8 cellular contexts compared by ENCODE assay signal in genomic region chr1:6235302-6235680, GRCh38. TPM values are rescaled to one million over a fixed set of nuclear protein-coding genes. Genes with fewer than 3 reads are reported as not detected.
A peak's percentile ranks its signal among the peaks of the same experiment; 100 is the strongest.
DNase-seq lines count a peak whose midpoint lies in the region; ATAC-seq, FAIRE-seq and TF ChIP-seq lines count a peak whose summit lies in the region.

No MANE protein-coding gene starts in this region.

- POLR2A ChIA-PET in H1 (lab: Charles Lee; ENCODE audit: partially characterized antibody), result interaction anchor here (1.0 to 6.9 kb wide), 12 partner anchors 8 to 186 kb away, joined by 3 to 78 read pairs (median 6); partner anchors contain the start of genes HES3 and RNF207

- 0 out of 2 replicates have a peak, but pooled peaks cover 5% of the 10 kb centered on the region for H3K23me2 ChIP-seq in H1 (ENCODE audit: low read depth, low read length)

- ATAC-seq in GM21390 (IDR thresholded peaks at IDR 0.05; ENCODE audit: unreplicated experiment), result peak; percentile 26
- ATAC-seq in GM19328 (IDR thresholded peaks at IDR 0.05; ENCODE audit: unreplicated experiment), result no peak

- DNase-seq in AG09309 (ENCODE audit: low read depth), result no peak
- no peak for DNase-seq in NT2/D1 (ENCODE audit: low read depth, low spot score)
- DNase-seq in H1 (ENCODE audit: low read depth in 1 of 2, low spot score in 2 of 2), result no peak
- no peak for DNase-seq in cerebellar cortex (ENCODE audit: low spot score)
- DNase-seq in DMS79 treated with DMSO at 0.1 percent for 48 hours (lab: John Stamatoyannopoulos, UW), result no peak

- peak overlapping the region; percentile 83 for H3K9ac ChIP-seq in NT2/D1 (ENCODE audit: insufficient read length, low read depth)
- H3K9ac ChIP-seq in H1 (replicated peaks in 1 of 4; ENCODE audit: extremely low read depth in 1 of 4, low read depth in 3 of 4, low read length in 3 of 4), result peak overlapping the region; percentile 91 to 100 (median 96)

- H4K5ac ChIP-seq in H1 (ENCODE audit: insufficient read length, low read depth, low read length), result peak overlapping the region; percentile 25

- H2BK20ac ChIP-seq in H1 (ENCODE audit: low read length), result no peak overlapping the region

- H3K27ac ChIP-seq in H1 (ENCODE audit: low read depth, low read length), result peak overlapping the region; percentile 2; the same call in 1 of the 2 replicates

- no peak overlapping the region for H2AK5ac ChIP-seq in H1 (ENCODE audit: low read depth, low read length)

- no peak overlapping the region for H2BK15ac ChIP-seq in H1 (ENCODE audit: low read length)

- no peak overlapping the region for H2BK120ac ChIP-seq in H1 (replicated peaks; ENCODE audit: low read depth, low read length)

- H4K91ac ChIP-seq in H1 (replicated peaks; ENCODE audit: insufficient read length, low read length), result no peak overlapping the region

- TF ChIP-seq POLR2A in H1 (IDR thresholded peaks at IDR 0.05; ENCODE audit: control extremely low read depth in 1 of 2, low read depth in 2 of 2, low read length in 2 of 2), result no peak

- H3K4me3 ChIP-seq in AG09309 (ENCODE audit: control insufficient read depth, low read depth, low read length) (peak overlapping the region; percentile 87), NT2/D1 (ENCODE audit: insufficient read length, low read depth) (peak overlapping the region; percentile 63), H1 (ENCODE audit: extremely low read depth in 1 of 4, insufficient read depth in 2 of 4, low read depth in 3 of 4, low read length in 4 of 4) (peak overlapping the region; percentile 77 to 94 (median 86)), neuron (ENCODE audit: low read length) (peak overlapping the region; percentile 97)

- no peak for TF ChIP-seq RAD21 in H1 (IDR thresholded peaks at IDR 0.05 in 1 of 2, conservative IDR thresholded peaks at IDR 0.05 in 1 of 2; ENCODE audit: low read depth in 2 of 2, low read length in 2 of 2)

- no peak overlapping the region for H3K23ac ChIP-seq in H1 (ENCODE audit: insufficient read length)

- 0 out of 2 replicates have a peak overlapping the region, but pooled peaks have one; percentile 39 for H2BK12ac ChIP-seq in H1 (ENCODE audit: low read depth, low read length)

- H3K4me2 ChIP-seq in H1 (ENCODE audit: insufficient read depth in 1 of 2, low read depth in 2 of 2, low read length in 2 of 2), result peak overlapping the region; percentile 80 to 85

- no peak overlapping the region for H3K18ac ChIP-seq in H1 (ENCODE audit: extremely low read depth, low read length)

- peak overlapping the region; percentile 55 for H3K56ac ChIP-seq in H1 (replicated peaks; ENCODE audit: insufficient read length, low read depth, low read length)

- no peak for TF ChIP-seq EP300 in H1 (IDR thresholded peaks at IDR 0.05; ENCODE audit: borderline replicate concordance in 1 of 2, low read depth in 2 of 2, low read length in 2 of 2)

- H2AFZ ChIP-seq in H1 (ENCODE audit: low read length) (no peak overlapping the region), neuron (ENCODE audit: low read depth, low read length) (peak overlapping the region; percentile 22)

- CTCF ChIA-PET in H1 (lab: Charles Lee; ENCODE audit: partially characterized antibody), result interaction anchor here (0.8 to 19.1 kb wide), 9 partner anchors 10 to 113 kb away, joined by 3 to 353 read pairs (median 5); partner anchors contain the start of genes RNF207 and RPL22

- H3K4me1 ChIP-seq in NT2/D1 (ENCODE audit: insufficient read depth, insufficient read length) (peaks cover 3% of the 10 kb centered on the region), H1 (replicated peaks in 1 of 4; ENCODE audit: control insufficient read depth in 3 of 4, insufficient read depth in 4 of 4, low read length in 3 of 4) (peaks cover 4 to 25% (median 19%) of the 10 kb centered on the region in 4 experiments), neuron (ENCODE audit: insufficient read depth, low read length) (peaks cover 36% of the 10 kb centered on the region)

- no peak for FAIRE-seq in H1 (lab: Jason Lieb, UNC)

- H3K27me3 ChIP-seq in NT2/D1 (ENCODE audit: insufficient read depth, insufficient read length) (no peaks in the 10 kb centered on the region), H1 (replicated peaks in 1 of 4; ENCODE audit: control insufficient read depth in 3 of 4, extremely low read depth in 1 of 4, insufficient read depth in 3 of 4, low read length in 3 of 4) (no peaks in the 10 kb centered on the region), neuron (ENCODE audit: insufficient read depth, low read length) (no peaks in the 10 kb centered on the region)

- peak overlapping the region; percentile 80 for H3K4ac ChIP-seq in H1 (replicated peaks; ENCODE audit: insufficient read length, low read depth, low read length)

- 2% methylated on average over 14 of the region's 31 CpGs; no CpG with 5 or more reads in 1 of the 2 experiments for WGBS in H1 (ENCODE audit: extremely low coverage in 1 of 2, insufficient coverage in 1 of 2, insufficient read length in 1 of 2, insufficient replicate concordance in 2 of 2, low coverage in 1 of 2, low lambda C conversion rate in 2 of 2, missing lambda C conversion rate in 1 of 2), 2 experiments

- peaks cover 12 to 13% of the 10 kb centered on the region in 2 experiments for H4K20me1 ChIP-seq in H1 (replicated peaks in 1 of 2; ENCODE audit: control insufficient read depth in 1 of 2, insufficient read depth in 2 of 2, low read length in 2 of 2)

- TF ChIP-seq CTCF in AG09309 (IDR thresholded peaks at IDR 0.05; ENCODE audit: control insufficient read depth, insufficient read depth, low read depth, low read length, missing control alignments), result no peak
- TF ChIP-seq CTCF in H1 (IDR thresholded peaks at IDR 0.05; ENCODE audit: control extremely low read depth in 1 of 3, insufficient read depth in 1 of 3, low read depth in 1 of 3, low read length in 3 of 3), result no peak

- H3K79me1 ChIP-seq in H1 (ENCODE audit: low read depth, low read length), result peaks cover 10% of the 10 kb centered on the region

- peaks cover 23% of the 10 kb centered on the region for H3K36me3 ChIP-seq in NT2/D1 (ENCODE audit: insufficient read depth, insufficient read length, low read length)
- H3K36me3 ChIP-seq in H1 (ENCODE audit: control insufficient read depth in 2 of 4, insufficient read depth in 4 of 4, low read length in 3 of 4), result peaks cover 13 to 36% (median 25%) of the 10 kb centered on the region in 4 experiments; a peak in 6 of 8 replicates
- H3K36me3 ChIP-seq in neuron (ENCODE audit: insufficient read depth, low read length), result peaks cover 33% of the 10 kb centered on the region

- no peak overlapping the region for H3K14ac ChIP-seq in H1 (ENCODE audit: insufficient read length)

- H3K79me2 ChIP-seq in H1 (ENCODE audit: control insufficient read depth in 1 of 2, insufficient read depth in 2 of 2, low read length in 2 of 2), result peaks cover 6 to 40% of the 10 kb centered on the region in 2 experiments

- peak overlapping the region; percentile 92 for H4K8ac ChIP-seq in H1 (ENCODE audit: extremely low read depth, insufficient read depth, low read length)

- H3K9me3 ChIP-seq in NT2/D1 (ENCODE audit: insufficient read depth, low read length) (no peaks in the 10 kb centered on the region), H1 (ENCODE audit: insufficient read depth in 2 of 2, low read depth in 1 of 2, low read length in 1 of 2) (no peaks in the 10 kb centered on the region), neuron (ENCODE audit: low read length) (no peaks in the 10 kb centered on the region)

- peak overlapping the region; percentile 75; the same call in 1 of the 2 replicates for H2BK5ac ChIP-seq in H1 (ENCODE audit: low read depth, low read length)

RNA-seq across cellular contexts. Expression of gene ICMT, which starts 0.5 kb away (rescaled TPM):
- 105 and 106 TPM in 2 replicates for total RNA-seq in H1 (2021; fragmentation: NEBNext Ultra II Directional; extraction: Animal tissue kit (Norgen Biotek cat#: 25700))
- polyA plus RNA-seq in H1 (2011; rRNA removed), result 67.4 and 68.4 TPM in 2 replicates
- 70.0 TPM for polyA plus RNA-seq in H1 (2011; cell fraction: cytosol; rRNA removed)
- 53.5 TPM for polyA plus RNA-seq in H1 (2011; cell fraction: nucleus; rRNA removed)
- 72.0 to 85.5 TPM (median 82.2 TPM) in 4 replicates for polyA plus RNA-seq in H1 (2012, experiment 1 of 2)
- 66.0 TPM for polyA plus RNA-seq in H1 (2012, experiment 2 of 2)
- 80.2 TPM for polyA plus RNA-seq in H1 (2013, experiment 1 of 2)
- 101 TPM for polyA plus RNA-seq in H1 (2013, experiment 2 of 2)
- 101 and 111 TPM in 2 replicates for polyA minus RNA-seq in H1 (2011; rRNA and poly(A)+ RNA removed)
- 77.6 TPM for polyA minus RNA-seq in H1 (2011; cell fraction: cytosol; rRNA and poly(A)+ RNA removed)
- 47.2 TPM for polyA minus RNA-seq in H1 (2011; cell fraction: nucleus; rRNA and poly(A)+ RNA removed)

RNA-seq across cellular contexts. Expression of gene HES3, which starts 8.7 kb away (rescaled TPM):
- total RNA-seq in H1 (2021; fragmentation: NEBNext Ultra II Directional; extraction: Animal tissue kit (Norgen Biotek cat#: 25700)), result 54.3 and 67.9 TPM in 2 replicates
- 38.8 and 105 TPM in 2 replicates for polyA plus RNA-seq in H1 (2011; rRNA removed)
- polyA plus RNA-seq in H1 (2011; cell fraction: cytosol; rRNA removed), result 39.6 TPM
- 96.6 TPM for polyA plus RNA-seq in H1 (2011; cell fraction: nucleus; rRNA removed)
- polyA plus RNA-seq in H1 (2012, experiment 1 of 2), result 54.8 to 62.4 TPM (median 58.8 TPM) in 4 replicates
- polyA plus RNA-seq in H1 (2012, experiment 2 of 2), result 66.2 TPM
- 28.3 TPM for polyA plus RNA-seq in H1 (2013, experiment 1 of 2)
- 27.2 TPM for polyA plus RNA-seq in H1 (2013, experiment 2 of 2)
- 4.3 and 6.6 TPM in 2 replicates for polyA minus RNA-seq in H1 (2011; rRNA and poly(A)+ RNA removed)
- polyA minus RNA-seq in H1 (2011; cell fraction: cytosol; rRNA and poly(A)+ RNA removed), result 51.3 TPM
- 55.7 TPM for polyA minus RNA-seq in H1 (2011; cell fraction: nucleus; rRNA and poly(A)+ RNA removed)

RNA-seq across cellular contexts. Expression of gene GPR153, which starts 25.6 kb away (rescaled TPM):
- 5.7 and 6.1 TPM in 2 replicates for total RNA-seq in H1 (2021; fragmentation: NEBNext Ultra II Directional; extraction: Animal tissue kit (Norgen Biotek cat#: 25700))
- polyA plus RNA-seq in H1 (2011; rRNA removed), result 8.1 and 15.6 TPM in 2 replicates
- 8.1 TPM for polyA plus RNA-seq in H1 (2011; cell fraction: cytosol; rRNA removed)
- polyA plus RNA-seq in H1 (2011; cell fraction: nucleus; rRNA removed), result 16.5 TPM
- 4.3 to 8.8 TPM (median 7.7 TPM) in 4 replicates for polyA plus RNA-seq in H1 (2012, experiment 1 of 2)
- polyA plus RNA-seq in H1 (2012, experiment 2 of 2), result 6.5 TPM
- 4.3 TPM for polyA plus RNA-seq in H1 (2013, experiment 1 of 2)
- polyA plus RNA-seq in H1 (2013, experiment 2 of 2), result 3.9 TPM
- polyA minus RNA-seq in H1 (2011; rRNA and poly(A)+ RNA removed), result 5.0 and 7.9 TPM in 2 replicates
- 8.3 TPM for polyA minus RNA-seq in H1 (2011; cell fraction: cytosol; rRNA and poly(A)+ RNA removed)
- 9.7 TPM for polyA minus RNA-seq in H1 (2011; cell fraction: nucleus; rRNA and poly(A)+ RNA removed)

RNA-seq across cellular contexts. Expression of gene RNF207, which starts 29.4 kb away (rescaled TPM):
- 3.9 and 4.2 TPM in 2 replicates for total RNA-seq in H1 (2021; fragmentation: NEBNext Ultra II Directional; extraction: Animal tissue kit (Norgen Biotek cat#: 25700))
- polyA plus RNA-seq in H1 (2011; rRNA removed), result 5.4 and 15.9 TPM in 2 replicates
- polyA plus RNA-seq in H1 (2011; cell fraction: cytosol; rRNA removed), result 9.2 TPM
- 47.4 TPM for polyA plus RNA-seq in H1 (2011; cell fraction: nucleus; rRNA removed)
- polyA plus RNA-seq in H1 (2012, experiment 1 of 2), result 2.6 to 5.0 TPM (median 3.8 TPM) in 4 replicates
- polyA plus RNA-seq in H1 (2012, experiment 2 of 2), result 2.8 TPM
- 4.3 TPM for polyA plus RNA-seq in H1 (2013, experiment 1 of 2)
- polyA plus RNA-seq in H1 (2013, experiment 2 of 2), result 3.0 TPM
- 4.7 and 6.1 TPM in 2 replicates for polyA minus RNA-seq in H1 (2011; rRNA and poly(A)+ RNA removed)
- polyA minus RNA-seq in H1 (2011; cell fraction: cytosol; rRNA and poly(A)+ RNA removed), result 5.7 TPM
- polyA minus RNA-seq in H1 (2011; cell fraction: nucleus; rRNA and poly(A)+ RNA removed), result 17.2 TPM

RNA-seq across cellular contexts. Expression of gene RPL22, which starts 35.9 kb away (rescaled TPM):
- 521 and 545 TPM in 2 replicates for total RNA-seq in H1 (2021; fragmentation: NEBNext Ultra II Directional; extraction: Animal tissue kit (Norgen Biotek cat#: 25700))
- polyA plus RNA-seq in H1 (2011; rRNA removed), result 66.8 and 133 TPM in 2 replicates
- polyA plus RNA-seq in H1 (2011; cell fraction: cytosol; rRNA removed), result 234 TPM
- polyA plus RNA-seq in H1 (2011; cell fraction: nucleus; rRNA removed), result 28.4 TPM
- polyA plus RNA-seq in H1 (2012, experiment 1 of 2), result 870 to 2,565 TPM (median 1,339 TPM) in 4 replicates
- polyA plus RNA-seq in H1 (2012, experiment 2 of 2), result 330 TPM
- polyA plus RNA-seq in H1 (2013, experiment 1 of 2), result 1,194 TPM
- 1,207 TPM for polyA plus RNA-seq in H1 (2013, experiment 2 of 2)
- polyA minus RNA-seq in H1 (2011; rRNA and poly(A)+ RNA removed), result 27.6 and 29.8 TPM in 2 replicates
- 49.7 TPM for polyA minus RNA-seq in H1 (2011; cell fraction: cytosol; rRNA and poly(A)+ RNA removed)
- polyA minus RNA-seq in H1 (2011; cell fraction: nucleus; rRNA and poly(A)+ RNA removed), result 47.9 TPM
